15 cellular contexts compared by ENCODE assay signal in genomic region chr14:101774814-101775213, GRCh38. TPM values are rescaled to one million over a fixed set of nuclear protein-coding genes. Genes with fewer than 3 reads are reported as not detected.
DNase-seq lines count a peak whose midpoint lies in the region; ATAC-seq and TF ChIP-seq lines count a peak whose summit lies in the region.
"Had no signal": no experiment of that assay in that cellular context is flagged by ENCODE, and none has a peak within 500 bp of the region (broad histone marks: within the 10 kb centered on the region; RNA-seq: fewer than 3 reads in every experiment).

No MANE protein-coding gene starts in this region.

- ATAC-seq in left ventricle myocardium superior = no peak
- no peak for ATAC-seq in HG02840 (IDR thresholded peaks at IDR 0.05; ENCODE audit: low FRiP score, unreplicated experiment)
- ATAC-seq in HG03045 (IDR thresholded peaks at IDR 0.05; ENCODE audit: unreplicated experiment) = no peak
- ATAC-seq: mucosa of descending colon; stimulated activated naive CD8-positive, alpha-beta T cell treated with anti-CD3 and anti-CD28 coated beads, Interleukin-15, amount 100 ng/mL, for 72 hours had no signal

- H3K36me3 ChIP-seq in left ventricle myocardium inferior = no peaks in the 10 kb centered on the region

- H3K27me3 ChIP-seq in left ventricle myocardium inferior (ENCODE audit: low read depth) (no peaks in the 10 kb centered on the region), dorsolateral prefrontal cortex (no peaks in the 10 kb centered on the region)

- intact Hi-C loops in left ventricle myocardium inferior (cut with micrococcal nuclease) (no loop called here), left ventricle myocardium superior (cut with micrococcal nuclease) (loop anchor here (10.0 kb wide), 1 partner anchor 170 kb away; no protein-coding TSS in a partner anchor), dorsolateral prefrontal cortex (cut with DNase I) (loop anchor here (5.0 to 10.0 kb wide), 6 partner anchors 32 to 540 kb away; partner anchors contain the start of genes DYNC1H1 (in 1 of the 2) and ZNF839 (in 1 of the 2))

- TF ChIP-seq CTCF in left ventricle myocardium inferior (IDR thresholded peaks at IDR 0.05; ENCODE audit: borderline replicate concordance) = no peak
- no peak for TF ChIP-seq CTCF in dorsolateral prefrontal cortex (IDR thresholded peaks at IDR 0.05 in 54 of 56, conservative IDR thresholded peaks at IDR 0.05 in 2 of 56; ENCODE audit: low read depth in 1 of 56, partially characterized antibody in 56 of 56)

- H3K27ac ChIP-seq in left ventricle myocardium inferior (replicated peaks) (peak overlapping the region; percentile 31), dorsolateral prefrontal cortex (peak overlapping the region in 56 of 59 donors; percentile 42 to 90 (median 80)), temporal lobe (ENCODE audit: low read depth, low read length) (peak overlapping the region; percentile 84)

- no peak overlapping the region for H3K4me3 ChIP-seq in left ventricle myocardium inferior
- H3K4me3 ChIP-seq in dorsolateral prefrontal cortex = peak overlapping the region in 2 of 59 donors; percentile 1 to 13
- H3K4me3 ChIP-seq: mucosa of descending colon had no signal

- DNase-seq in left ventricle myocardium inferior = no peak
- DNase-seq in left ventricle myocardium superior = no peak
- DNase-seq in NCI-H2171 (lab: John Stamatoyannopoulos, UW) = peak; percentile 31
- DNase-seq in dorsolateral prefrontal cortex = no peak
- DNase-seq in activated CD4-positive, alpha-beta T cell treated with anti-CD3 and anti-CD28 coated beads for 4 hours = no peak
- DNase-seq: activated CD4-positive, alpha-beta T cell treated with anti-CD3 and anti-CD28 coated beads, Interleukin-2, amount 10 ng/mL, durations not matched to agents 7 days and 5 days; activated naive CD4-positive, alpha-beta T cell treated with anti-CD3 and anti-CD28 coated beads, Interleukin-2, amount 50 U/mL, for 16 hours; activated T-cell treated with anti-CD3 and anti-CD28 coated beads, Interleukin-2, amount 50 U/mL, for 1 hour; effector CD8-positive, alpha-beta T cell; mucosa of descending colon; NK-92 treated with Interleukin-12 subunit alpha and Interleukin-12 subunit beta, amount 100 ng/mL, for 24 hours; stimulated activated naive CD8-positive, alpha-beta T cell treated with anti-CD3 and anti-CD28 coated beads, Interleukin-15, amount 100 ng/mL, for 72 hours had no signal

- H3K9me3 ChIP-seq in left ventricle myocardium inferior (replicated peaks) = no peaks in the 10 kb centered on the region
- H3K9me3 ChIP-seq: mucosa of descending colon had no signal

- peaks cover 74% of the 10 kb centered on the region for H3K4me1 ChIP-seq in left ventricle myocardium inferior

RNA-seq across cellular contexts. Expression of gene PPP2R5C, which starts 13.3 kb away (rescaled TPM):
- total RNA-seq in left ventricle myocardium inferior (198 TPM), left ventricle myocardium superior (211 TPM), dorsolateral prefrontal cortex (100 to 1,000 TPM; 150 to 242 (median 182) TPM), temporal lobe (101 TPM)

Comparison
In these comparisons a context has a peak if more than half of its experiments do, and no peak if none do; other contexts are left out.
1. H3K27ac ChIP-seq: peak in every context shown above with its lines; median percentile 84 in temporal lobe; 80 in dorsolateral prefrontal cortex; 31 in left ventricle myocardium inferior.